Comparison of ENCODE assay signal across 22 cellular contexts in genomic region chr1:6361124-6361775, GRCh38. TPM values are rescaled to one million over a fixed set of nuclear protein-coding genes. Genes with fewer than 3 reads are reported as not detected.
DNase-seq lines count a peak whose midpoint lies in the region; ATAC-seq, FAIRE-seq and TF ChIP-seq lines count a peak whose summit lies in the region.
"Had no signal": no experiment of that assay in that cellular context is flagged by ENCODE, and none has a peak within 500 bp of the region (broad histone marks: within the 10 kb centered on the region; RNA-seq: fewer than 3 reads in every experiment).

No MANE protein-coding gene starts in this region.

- ATAC-seq in GM23338, result no peak
- ATAC-seq: left lung had no signal

- peaks cover 66% of the 10 kb centered on the region for H3K79me2 ChIP-seq in GM23338 (replicated peaks; ENCODE audit: insufficient read depth)

- H3K9me3 ChIP-seq in BLaER1 treated with 17β-estradiol and CSF1 and Interleukin-3, amounts not matched to agents 10 nM and 100 nM (replicated peaks in 1 of 11), result no peaks in the 10 kb centered on the region; a peak in 1 of 22 replicates
- no peaks in the 10 kb centered on the region for H3K9me3 ChIP-seq in mucosa of rectum (ENCODE audit: control insufficient read depth in 2 of 2, low read length in 2 of 2)
- H3K9me3 ChIP-seq: HAP-1, left lung, sigmoid colon had no signal

- peaks cover 17% of the 10 kb centered on the region for H3K36me3 Mint-ChIP-seq in GM23338 (ENCODE audit: low read depth)
- H3K36me3 Mint-ChIP-seq: CD4-positive, CD25-positive, alpha-beta regulatory T cell had no signal

- DNase-seq in GM23338 (ENCODE audit: low spot score) (no peak), bronchial epithelial cell (ENCODE audit: low read depth) (no peak), COLO668 (lab: John Stamatoyannopoulos, UW; ENCODE audit: unreplicated experiment) (no peak), RPMI8226 (no peak), NOMO-1 treated with dmso at 0.1 percent for 144 hours (lab: John Stamatoyannopoulos, UW; ENCODE audit: unreplicated experiment) (no peak)
- DNase-seq: amniotic stem cell; CD4-positive, CD25-positive, alpha-beta regulatory T cell; DMS153; KBM-7; left lung; midbrain; NCI-H1436; NCI-H510A treated with DMSO at 0.1 percent for 48 hours; sigmoid colon had no signal

- FAIRE-seq in bronchial epithelial cell (lab: Jason Lieb, UNC), result peak; percentile 36
- FAIRE-seq: GM18507 had no signal

- H3K27ac ChIP-seq in BLaER1 treated with 17β-estradiol and CSF1 and Interleukin-3, amounts not matched to agents 10 nM and 100 nM, result peak overlapping the region in 6 of 11 experiments; percentile 35 to 89 (median 86); a peak in 4 of 22 replicates
- H3K27ac ChIP-seq in GM23338 (ENCODE audit: low read depth), result peak overlapping the region; percentile 66; the same call in 1 of the 2 replicates
- H3K27ac ChIP-seq in mucosa of rectum (ENCODE audit: low read depth in 2 of 2, low read length in 2 of 2), result peak overlapping the region; percentile 90 to 94
- H3K27ac ChIP-seq: neural progenitor cell had no signal

- no peaks in the 10 kb centered on the region for H3K27me3 ChIP-seq in BLaER1 treated with 17β-estradiol and CSF1 and Interleukin-3, amounts not matched to agents 10 nM and 100 nM
- H3K27me3 ChIP-seq in GM23338 (ENCODE audit: insufficient read depth) (no peaks in the 10 kb centered on the region), bronchial epithelial cell (ENCODE audit: control insufficient read depth, insufficient read depth, low read length) (no peaks in the 10 kb centered on the region), mucosa of rectum (ENCODE audit: control insufficient read depth in 2 of 2, insufficient read depth in 2 of 2, low read length in 2 of 2) (no peaks in the 10 kb centered on the region)
- H3K27me3 ChIP-seq: left lung, neural progenitor cell, sigmoid colon had no signal

- no peak overlapping the region for H2AFZ ChIP-seq in GM23338
- H2AFZ ChIP-seq: neural progenitor cell had no signal

- H3K4me1 Mint-ChIP-seq in GM23338, result peaks cover 43% of the 10 kb centered on the region

- peak overlapping the region in 6 of 11 experiments; percentile 9 to 80 (median 77); a peak in 5 of 22 replicates for H3K9ac ChIP-seq in BLaER1 treated with 17β-estradiol and CSF1 and Interleukin-3, amounts not matched to agents 10 nM and 100 nM
- peak overlapping the region; percentile 15 to 63 for H3K9ac ChIP-seq in mucosa of rectum (ENCODE audit: low read depth in 1 of 2, low read length in 2 of 2)
- H3K9ac ChIP-seq: neural progenitor cell had no signal

- H3K4me3 ChIP-seq in BLaER1 treated with 17β-estradiol and CSF1 and Interleukin-3, amounts not matched to agents 10 nM and 100 nM, result no peak overlapping the region
- H3K4me3 ChIP-seq in GM23338 (no peak overlapping the region), bronchial epithelial cell (ENCODE audit: low read depth, low read length) (no peak overlapping the region), mucosa of rectum (ENCODE audit: low read length in 2 of 2) (peak overlapping the region; percentile 0 to 8)
- H3K4me3 ChIP-seq: HAP-1, left lung, neural progenitor cell, sigmoid colon had no signal

- peak overlapping the region in 10 of 11 experiments; percentile 89 to 99 (median 96); a peak in 20 of 22 replicates for H3K4me2 ChIP-seq in BLaER1 treated with 17β-estradiol and CSF1 and Interleukin-3, amounts not matched to agents 10 nM and 100 nM
- H3K4me2 ChIP-seq in GM23338, result no peak overlapping the region
- H3K4me2 ChIP-seq: neural progenitor cell had no signal

- H4K20me1 ChIP-seq in BLaER1 treated with 17β-estradiol and CSF1 and Interleukin-3, amounts not matched to agents 10 nM and 100 nM, result peaks cover 0 to 88% (median 9%) of the 10 kb centered on the region in 11 experiments; a peak in 10 of 22 replicates
- H4K20me1 ChIP-seq in GM23338 (replicated peaks; ENCODE audit: insufficient read depth), result peaks cover 29% of the 10 kb centered on the region

- no peak overlapping the region; the same call in 2 of the 3 replicates for H3K4me3 Mint-ChIP-seq in GM23338
- H3K4me3 Mint-ChIP-seq: neural progenitor cell had no signal

- peak overlapping the region; percentile 16; the same call in 1 of the 2 replicates for H3K27ac Mint-ChIP-seq in GM23338

- no peaks in the 10 kb centered on the region for H3F3A ChIP-seq in GM23338 (replicated peaks; ENCODE audit: low read depth)

- TF ChIP-seq CTCF in GM23338 (conservative IDR thresholded peaks at IDR 0.05; ENCODE audit: low read depth in 2 of 2) (no peak), bronchial epithelial cell (IDR thresholded peaks at IDR 0.05; ENCODE audit: insufficient read depth, low read length, severe bottlenecking) (no peak)

- peaks cover 27% of the 10 kb centered on the region for H3K27me3 Mint-ChIP-seq in GM23338 (ENCODE audit: insufficient read depth, low read depth, poor library complexity)
- H3K27me3 Mint-ChIP-seq: CD4-positive, CD25-positive, alpha-beta regulatory T cell had no signal

- 0 out of 3 replicates have a peak, but pooled peaks cover 3% of the 10 kb centered on the region for H3K9me3 Mint-ChIP-seq in GM23338
- H3K9me3 Mint-ChIP-seq: activated T-helper 1 cell treated with anti-CD3 and anti-CD28 coated beads, Interleukin-12 subunit alpha, Interleukin-12 subunit beta, Interleukin-2, Interleukin-4 antibody, amounts not matched to agents 30 ng/mL and 10 ng/mL and 1 ng/mL, durations not matched to agents 14 hours and 24 hours and 36 hours; CD4-positive, CD25-positive, alpha-beta regulatory T cell had no signal

- H3K36me3 ChIP-seq in BLaER1 treated with 17β-estradiol and CSF1 and Interleukin-3, amounts not matched to agents 10 nM and 100 nM, result 0 out of 22 replicates have a peak, but pooled peaks cover 0 to 3% (median 0%) of the 10 kb centered on the region in 11 experiments
- no peaks in the 10 kb centered on the region for H3K36me3 ChIP-seq in GM23338 (ENCODE audit: insufficient read depth)
- no peaks in the 10 kb centered on the region for H3K36me3 ChIP-seq in bronchial epithelial cell (ENCODE audit: control insufficient read depth, insufficient read depth, low read length)
- no peaks in the 10 kb centered on the region for H3K36me3 ChIP-seq in mucosa of rectum (ENCODE audit: control insufficient read depth in 2 of 2, insufficient read depth in 2 of 2, low read length in 2 of 2)
- H3K36me3 ChIP-seq: HAP-1, left lung, neural progenitor cell, sigmoid colon had no signal

- H3K9me2 ChIP-seq in GM23338 (ENCODE audit: insufficient read depth), result no peaks in the 10 kb centered on the region

- peaks cover 40 to 61% (median 54%) of the 10 kb centered on the region in 10 experiments for H3K4me1 ChIP-seq in BLaER1 treated with 17β-estradiol and CSF1 and Interleukin-3, amounts not matched to agents 10 nM and 100 nM
- H3K4me1 ChIP-seq in GM23338 (ENCODE audit: insufficient read depth), result peaks cover 22% of the 10 kb centered on the region
- H3K4me1 ChIP-seq in mucosa of rectum (ENCODE audit: control insufficient read depth in 2 of 2, insufficient read depth in 2 of 2, low read length in 2 of 2), result peaks cover 51 to 53% of the 10 kb centered on the region in 2 donors
- H3K4me1 ChIP-seq: HAP-1 had no signal

TF ChIP-seq in GM23338, 12 proteins besides CTCF, POLR2A, EP300 and RAD21 (continues in another document):
- no peak for TF ChIP-seq EZH2 (IDR thresholded peaks at IDR 0.05; ENCODE audit: low read depth, unreplicated experiment)
- no peak for TF ChIP-seq ETS1 (IDR thresholded peaks at IDR 0.05)
- no peak for TF ChIP-seq JUNB (IDR thresholded peaks at IDR 0.05; ENCODE audit: unreplicated experiment)
- no peak for TF ChIP-seq ZNF331 (CRISPR knock-in tag; IDR thresholded peaks at IDR 0.05; ENCODE audit: low read depth)
- no peak for TF ChIP-seq CREB1 (CRISPR knock-in tag; IDR thresholded peaks at IDR 0.05; ENCODE audit: low read depth)
- TF ChIP-seq NANOG (IDR thresholded peaks at IDR 0.05; ENCODE audit: borderline replicate concordance), result no peak
- TF ChIP-seq EZH2phosphoT487 (IDR thresholded peaks at IDR 0.05; ENCODE audit: unreplicated experiment), result no peak

RNA-seq across cellular contexts. Expression of gene ACOT7, which starts 32.3 kb away (rescaled TPM):
- total RNA-seq in GM23338 (2014; rRNA removed; shearing (Covaris generic)), result 167 and 172 TPM in 2 replicates
- polyA plus RNA-seq in GM23338 (2016; fragmentation: Nextera tagmentation; extraction: Ambion mirVana), result 169 TPM in 2 replicates
- 88.1 and 89.8 TPM in 2 replicates for total RNA-seq in bronchial epithelial cell

RNA-seq across cellular contexts. Expression of gene HES2, which starts 58.5 kb away (rescaled TPM):
- total RNA-seq in GM23338 (2014; rRNA removed; shearing (Covaris generic)), result 1.2 and 1.6 TPM in 2 replicates
- 1.1 and 2.1 TPM in 2 replicates for polyA plus RNA-seq in GM23338 (2016; fragmentation: Nextera tagmentation; extraction: Ambion mirVana)
- 98.1 and 116 TPM in 2 replicates for total RNA-seq in bronchial epithelial cell
- total RNA-seq: CD4-positive, CD25-positive, alpha-beta regulatory T cell; HT-29; sigmoid colon; temporal lobe had no signal
- polyA plus RNA-seq: CD4-positive, CD25-positive, alpha-beta regulatory T cell had no signal

Comparison
In these comparisons a context has a peak if more than half of its experiments do, and no peak if none do; other contexts are left out.
1. H3K4me3 ChIP-seq: peak in mucosa of rectum (2 of 2); none in BLaER1 treated with 17β-estradiol and CSF1 and Interleukin-3, amounts not matched to agents 10 nM and 100 nM (0 of 10), GM23338 (single experiment) and bronchial epithelial cell (single experiment).
2. RNA of gene HES2, which starts 58.5 kb away (total RNA-seq): 98.1 to 116 TPM in bronchial epithelial cell; 1.2 to 1.6 TPM in GM23338; every median in the first group is over 10 times any median in the second.
3. Peak in every context shown above with its lines, with median percentiles within 50 percentile points of each other: H3K27ac ChIP-seq.